In the genomic region with DNA sequence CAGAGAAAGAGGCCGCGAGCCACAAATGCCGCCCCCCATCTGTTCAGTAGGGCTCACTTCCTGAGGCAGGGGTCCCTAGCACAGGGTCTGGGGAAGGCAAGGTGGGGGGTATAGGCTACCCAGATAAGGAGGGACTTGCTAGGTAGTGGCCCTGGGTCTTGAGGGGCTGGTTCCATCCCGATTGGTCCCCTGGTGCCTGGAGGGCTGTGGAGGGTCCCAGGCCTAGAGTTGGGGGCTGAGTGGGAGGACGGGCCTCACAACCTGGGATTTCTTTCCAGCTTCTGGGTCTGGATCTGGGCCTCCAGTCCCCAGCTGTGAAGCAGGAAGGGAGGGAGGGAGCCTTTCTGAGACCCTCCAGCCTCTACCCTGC, we compare ENCODE assay signal across 26 cellular contexts.
"Had no signal": no experiment of that assay in that cellular context is flagged by ENCODE, and none has a peak within 500 bp of the region (broad histone marks: within the 10 kb centered on the region; RNA-seq: fewer than 3 reads in every experiment).

No MANE protein-coding gene starts in this region.

- H3K36me3 Mint-ChIP-seq: activated naive CD4-positive, alpha-beta T cell treated with anti-CD3 and anti-CD28 coated beads, Interleukin-2, amount 50 U/mL, for 24 hours; activated naive CD8-positive, alpha-beta T cell treated with anti-CD3 and anti-CD28 coated beads, Interleukin-2, amount 10 ng/mL, durations not matched to agents 7 days and 5 days had no signal

- H3K9me3 ChIP-seq: ascending aorta had no signal

- ATAC-seq: activated CD8-positive, alpha-beta T cell treated with anti-CD3 and anti-CD28 coated beads for 36 hours had no signal

- DNase-seq: activated CD4-positive, alpha-beta T cell treated with anti-CD3 and anti-CD28 coated beads, Interleukin-2, amount 10 ng/mL, durations not matched to agents 24 days and 14 days; activated CD4-positive, alpha-beta T cell treated with anti-CD3 and anti-CD28 coated beads, Interleukin-2, amount 50 U/mL, for 4 hours; activated CD4-positive, CD25-positive, alpha-beta regulatory T cell; activated CD8-positive, alpha-beta T cell treated with anti-CD3 and anti-CD28 coated beads for 36 hours; activated gamma-delta T cell; activated naive CD4-positive, alpha-beta T cell treated with Interleukin-2 at 50 U/mL for 16 hours; activated naive CD8-positive, alpha-beta T cell treated with anti-CD3 and anti-CD28 coated beads, Interleukin-2, amount 10 ng/mL, durations not matched to agents 7 days and 5 days; activated T-cell treated with anti-CD3 and anti-CD28 coated beads, Interleukin-2, amount 50 U/mL, for 24 hours; Karpas-422; KBM-7; NCI-H1105; NCI-H1417 treated with DMSO at 0.1 percent for 48 hours; NCI-H187 treated with DMSO at 0.1 percent for 48 hours; NCI-H2081; NCI-H2171 treated with DMSO at 0.1 percent for 48 hours; NCI-H2227 treated with DMSO at 0.1 percent for 48 hours; NCI-H748 treated with DMSO at 0.1 percent for 48 hours; NK-92 treated with Interleukin-12 subunit alpha and Interleukin-12 subunit beta, amount 100 ng/mL, for 24 hours; SW 1271; T-helper 1 cell; T-helper 2 cell; T-helper 9 cell had no signal

- H3K36me3 ChIP-seq: ascending aorta, cardiac muscle cell had no signal

- H3K4me3 Mint-ChIP-seq: activated CD4-positive, alpha-beta T cell treated with anti-CD3 and anti-CD28 coated beads, Interleukin-2, amount 10 ng/mL, durations not matched to agents 24 days and 14 days; activated CD8-positive, alpha-beta T cell treated with anti-CD3 and anti-CD28 coated beads for 36 hours; activated naive CD8-positive, alpha-beta T cell treated with anti-CD3 and anti-CD28 coated beads, Interleukin-2, amount 10 ng/mL, durations not matched to agents 7 days and 5 days; activated T-cell treated with anti-CD3 and anti-CD28 coated beads, Interleukin-2, amount 50 U/mL, for 24 hours had no signal

- H3K27ac Mint-ChIP-seq: activated CD4-positive, alpha-beta T cell treated with anti-CD3 and anti-CD28 coated beads, Interleukin-2, amount 10 ng/mL, durations not matched to agents 24 days and 14 days; activated CD8-positive, alpha-beta T cell treated with anti-CD3 and anti-CD28 coated beads for 36 hours; activated naive CD4-positive, alpha-beta T cell treated with anti-CD3 and anti-CD28 coated beads, Interleukin-2, amount 50 U/mL, for 24 hours; activated naive CD8-positive, alpha-beta T cell treated with anti-CD3 and anti-CD28 coated beads, Interleukin-2, amount 10 ng/mL, durations not matched to agents 7 days and 5 days; activated T-cell treated with anti-CD3 and anti-CD28 coated beads, Interleukin-2, amount 50 U/mL, for 24 hours; activated T-helper 2 cell treated with anti-CD3 and anti-CD28 coated beads, Interferon-gamma antibody, Interleukin-2, Interleukin-4, amounts not matched to agents 10 μg/mL and 5 μg/mL and 100 μg/mL, durations not matched to agents 14 hours and 24 hours and 36 hours had no signal

- H3K4me3 ChIP-seq: cardiac muscle cell had no signal

- H3K9me3 Mint-ChIP-seq: activated CD4-positive, alpha-beta T cell treated with anti-CD3 and anti-CD28 coated beads, Interleukin-2, amount 10 ng/mL, durations not matched to agents 24 days and 14 days; activated CD8-positive, alpha-beta T cell treated with anti-CD3 and anti-CD28 coated beads for 36 hours; activated naive CD4-positive, alpha-beta T cell treated with anti-CD3 and anti-CD28 coated beads, Interleukin-2, amount 50 U/mL, for 24 hours; activated naive CD8-positive, alpha-beta T cell treated with anti-CD3 and anti-CD28 coated beads, Interleukin-2, amount 10 ng/mL, durations not matched to agents 7 days and 5 days; activated T-cell treated with anti-CD3 and anti-CD28 coated beads, Interleukin-2, amount 50 U/mL, for 24 hours; activated T-helper 2 cell treated with anti-CD3 and anti-CD28 coated beads, Interferon-gamma antibody, Interleukin-2, Interleukin-4, amounts not matched to agents 10 μg/mL and 5 μg/mL and 100 μg/mL, durations not matched to agents 14 hours and 24 hours and 36 hours had no signal

- H3K27ac ChIP-seq: ascending aorta, cardiac muscle cell had no signal
